In the genomic region with DNA sequence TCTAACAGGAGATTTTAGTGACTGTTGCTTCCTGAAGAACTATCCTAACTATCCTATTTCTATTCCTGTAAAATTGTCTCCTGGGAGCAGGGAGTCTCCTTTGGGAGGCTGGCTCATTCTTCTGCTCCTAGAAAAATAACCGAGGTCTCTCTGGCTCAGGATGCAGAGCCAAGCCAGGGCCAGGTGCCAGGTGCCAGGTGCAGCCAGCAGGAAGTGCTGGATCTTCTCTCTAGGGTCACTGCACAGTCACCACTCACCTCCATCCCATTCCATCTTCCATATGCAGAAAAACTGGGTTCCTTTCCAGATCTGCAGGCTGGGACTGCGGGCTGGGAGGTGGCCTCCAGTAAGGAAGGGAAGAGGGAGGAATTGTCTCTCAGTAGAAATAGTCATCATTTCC, we compare ENCODE assay signal across 14 cellular contexts. TPM values are rescaled to one million over a fixed set of nuclear protein-coding genes. Genes with fewer than 3 reads are reported as not detected.
DNase-seq lines count a peak whose midpoint lies in the region; ATAC-seq and TF ChIP-seq lines count a peak whose summit lies in the region.
"Had no signal": no experiment of that assay in that cellular context is flagged by ENCODE, and none has a peak within 500 bp of the region (broad histone marks: within the 10 kb centered on the region; RNA-seq: fewer than 3 reads in every experiment).

No MANE protein-coding gene starts in this region.

- H3K9me3 ChIP-seq in mammary epithelial cell (replicated peaks; ENCODE audit: insufficient read depth, low read length): no peaks in the 10 kb centered on the region
- H3K9me3 ChIP-seq in PC-3 (ENCODE audit: low read length): no peaks in the 10 kb centered on the region
- no peaks in the 10 kb centered on the region for H3K9me3 ChIP-seq in adrenal gland (replicated peaks in 1 of 3)
- no peaks in the 10 kb centered on the region for H3K9me3 ChIP-seq in esophagus squamous epithelium
- H3K9me3 ChIP-seq: BE2C, SK-N-SH had no signal

- H3K4me3 ChIP-seq in mammary epithelial cell (replicated peaks in 1 of 3; ENCODE audit: insufficient read depth in 1 of 3, low read depth in 2 of 3, low read length in 3 of 3): no peak overlapping the region
- H3K4me3 ChIP-seq in PC-3 (ENCODE audit: low read length): no peak overlapping the region
- no peak overlapping the region for H3K4me3 ChIP-seq in adrenal gland
- H3K4me3 ChIP-seq in esophagus squamous epithelium: no peak overlapping the region
- H3K4me3 ChIP-seq in brain microvascular endothelial cell (ENCODE audit: low read depth, low read length): no peak overlapping the region

- TF ChIP-seq CTCF in mammary epithelial cell (conservative IDR thresholded peaks at IDR 0.05 in 1 of 2, IDR thresholded peaks at IDR 0.05 in 1 of 2; ENCODE audit: extremely low read depth in 1 of 2, insufficient read depth in 1 of 2, low read depth in 1 of 2, low read length in 2 of 2): no peak
- no peak for TF ChIP-seq CTCF in MCF 10A (IDR thresholded peaks at IDR 0.05; ENCODE audit: unreplicated experiment)
- no peak for TF ChIP-seq CTCF in PC-3 (conservative IDR thresholded peaks at IDR 0.05; ENCODE audit: low read depth, low read length)
- TF ChIP-seq CTCF in adrenal gland (IDR thresholded peaks at IDR 0.05): no peak
- TF ChIP-seq CTCF in esophagus squamous epithelium (IDR thresholded peaks at IDR 0.05): no peak
- no peak for TF ChIP-seq CTCF in brain microvascular endothelial cell (IDR thresholded peaks at IDR 0.05; ENCODE audit: low read depth, low read length, missing control alignments)

- H3K4me3 Mint-ChIP-seq in MCF 10A (ENCODE audit: unreplicated experiment): no peak overlapping the region
- H3K4me3 Mint-ChIP-seq: CD4-positive, alpha-beta memory T cell; H9 had no signal

- H3K36me3 Mint-ChIP-seq in MCF 10A (ENCODE audit: insufficient read depth, unreplicated experiment): no peaks in the 10 kb centered on the region
- H3K36me3 Mint-ChIP-seq: CD4-positive, alpha-beta memory T cell had no signal

- H3K36me3 ChIP-seq in mammary epithelial cell (ENCODE audit: insufficient read depth, low read length) (no peaks in the 10 kb centered on the region), PC-3 (ENCODE audit: low read depth, low read length) (no peaks in the 10 kb centered on the region), adrenal gland (replicated peaks in 1 of 2) (no peaks in the 10 kb centered on the region), esophagus squamous epithelium (no peaks in the 10 kb centered on the region), brain microvascular endothelial cell (replicated peaks) (no peaks in the 10 kb centered on the region)
- H3K36me3 ChIP-seq: BE2C had no signal

- BruUV-seq in mammary epithelial cell (replicated peaks; lab: Mats Ljungman, UMichigan) (no TSS peak), MCF 10A (replicated peaks; lab: Mats Ljungman, UMichigan) (no TSS peak), PC-3 (replicated peaks; lab: Mats Ljungman, UMichigan) (no TSS peak)

- TF ChIP-seq POLR2A in adrenal gland (IDR thresholded peaks at IDR 0.05): no peak
- TF ChIP-seq POLR2A in esophagus squamous epithelium (IDR thresholded peaks at IDR 0.05): no peak

- H3K4me2 ChIP-seq in mammary epithelial cell (ENCODE audit: insufficient read depth, low read depth, low read length): no peak overlapping the region
- H3K4me2 ChIP-seq in PC-3 (ENCODE audit: low read length): no peak overlapping the region
- H3K4me2 ChIP-seq: SK-N-SH had no signal

- ATAC-seq in PC-3: no peak
- ATAC-seq: Panc1, Right ventricle myocardium inferior had no signal

- in situ Hi-C loops in mammary epithelial cell (cut with MboI; ENCODE audit: low sequenced_read_pairs in 2 of 2) (loop anchor here (5.0 to 25.0 kb wide), 3 partner anchors 87 to 532 kb away; a partner anchor contains a TSS), brain microvascular endothelial cell (cut with HindIII; ENCODE audit: low pct_ligation_motif_present, low sequenced_read_pairs) (no loop called here)

- H3K4me1 Mint-ChIP-seq in MCF 10A (ENCODE audit: insufficient read depth, unreplicated experiment): peaks cover 4% of the 10 kb centered on the region

- dilution Hi-C loops in mammary epithelial cell (cut with HindIII; ENCODE audit: low sequenced_read_pairs): loop anchor here (10.0 kb wide), 1 partner anchor 195 kb away; no protein-coding TSS in a partner anchor

- POLR2A ChIA-PET in MCF 10A (lab: Yijun Ruan, JAX): interaction anchor here (1.0 kb wide), 1 partner anchor 39 kb away, joined by 4 read pairs; no protein-coding TSS in a partner anchor
- POLR2A ChIA-PET in PC-3 (lab: Charles Lee; ENCODE audit: unreplicated experiment): no interaction called here

- DNase-seq in mammary epithelial cell (no peak), MCF 10A (ENCODE audit: unreplicated experiment) (no peak), NCI-H2171 (lab: John Stamatoyannopoulos, UW) (peak; percentile 41), PC-3 (peak; percentile 19), adrenal gland (no peak), esophagus squamous epithelium (lab: John Stamatoyannopoulos, UW) (no peak), brain microvascular endothelial cell (no peak)
- DNase-seq: BE2C; CD4-positive, alpha-beta memory T cell; GDM1; H9; SK-N-SH had no signal

- H3K9ac ChIP-seq in mammary epithelial cell (ENCODE audit: insufficient read depth, low read length) (no peak overlapping the region), PC-3 (ENCODE audit: low read length) (no peak overlapping the region)
- H3K9ac ChIP-seq: SK-N-SH had no signal

- H3F3A ChIP-seq in PC-3 (ENCODE audit: low read length, unreplicated experiment): no peaks in the 10 kb centered on the region

- no peaks in the 10 kb centered on the region for H3K9me3 Mint-ChIP-seq in MCF 10A (ENCODE audit: unreplicated experiment)
- H3K9me3 Mint-ChIP-seq: CD4-positive, alpha-beta memory T cell; H9 had no signal

- H3K27ac ChIP-seq in mammary epithelial cell (ENCODE audit: insufficient read depth, low read depth, low read length) (no peak overlapping the region), PC-3 (ENCODE audit: low read length) (0 out of 2 replicates have a peak overlapping the region, but pooled peaks have one; percentile 9), adrenal gland (no peak overlapping the region), esophagus squamous epithelium (no peak overlapping the region), brain microvascular endothelial cell (no peak overlapping the region)

- H3K4me1 ChIP-seq in mammary epithelial cell (ENCODE audit: insufficient read depth, low read length) (peaks cover 5% of the 10 kb centered on the region), PC-3 (ENCODE audit: insufficient read depth, low read length) (peaks cover 12% of the 10 kb centered on the region), adrenal gland (replicated peaks in 1 of 2) (peaks cover 6 to 9% of the 10 kb centered on the region in 2 donors), esophagus squamous epithelium (peaks cover 5 to 22% (median 9%) of the 10 kb centered on the region in 3 donors)
- H3K4me1 ChIP-seq: BE2C had no signal

- H4K20me1 ChIP-seq in mammary epithelial cell (ENCODE audit: insufficient read depth, low read length): no peaks in the 10 kb centered on the region
- H4K20me1 ChIP-seq in PC-3 (ENCODE audit: low read length): no peaks in the 10 kb centered on the region

- H3K27ac Mint-ChIP-seq in MCF 10A (ENCODE audit: low read depth, unreplicated experiment): no peak overlapping the region
- H3K27ac Mint-ChIP-seq: H9 had no signal

- 0% methylated on average over 2 of the region's 2 CpGs for WGBS in mammary epithelial cell (ENCODE audit: low coverage, missing lambda C conversion rate)
- WGBS in adrenal gland, 4 donors: 53 to 68% (median 60%) methylated on average over 2 of the region's 2 CpGs
- WGBS in esophagus squamous epithelium, 2 donors: 14 to 38% methylated on average over 2 of the region's 2 CpGs

- H3K27me3 ChIP-seq in mammary epithelial cell (ENCODE audit: insufficient read depth, low read length) (no peaks in the 10 kb centered on the region), PC-3 (ENCODE audit: low read length) (no peaks in the 10 kb centered on the region), adrenal gland (peaks cover 21% of the 10 kb centered on the region), esophagus squamous epithelium (peaks cover 0 to 24% (median 0%) of the 10 kb centered on the region in 4 donors), brain microvascular endothelial cell (replicated peaks) (no peaks in the 10 kb centered on the region)
- H3K27me3 ChIP-seq: BE2C had no signal

- no peaks in the 10 kb centered on the region for H3K9me2 ChIP-seq in PC-3 (replicated peaks; ENCODE audit: low read length)
- H3K9me2 ChIP-seq: SK-N-SH had no signal

- H2AFZ ChIP-seq in mammary epithelial cell (ENCODE audit: low read depth, low read length): peak overlapping the region; percentile 52
- H2AFZ ChIP-seq in PC-3 (ENCODE audit: low read length): peak overlapping the region; percentile 55; the same call in 1 of the 2 replicates

- peaks cover 12% of the 10 kb centered on the region for H3K79me2 ChIP-seq in mammary epithelial cell (ENCODE audit: insufficient read depth, low read length)
- peaks cover 10% of the 10 kb centered on the region for H3K79me2 ChIP-seq in PC-3 (ENCODE audit: low read length)

- no peaks in the 10 kb centered on the region for H3K27me3 Mint-ChIP-seq in MCF 10A (ENCODE audit: insufficient read depth, unreplicated experiment)

- CTCF ChIA-PET in mammary epithelial cell (lab: Charles Lee; ENCODE audit: low non-redundant PET): no interaction called here
- CTCF ChIA-PET in MCF 10A (lab: Yijun Ruan, JAX): interaction anchor here (1.1 to 7.0 kb wide), 4 partner anchors 18 to 385 kb away, joined by 3 to 202 read pairs (median 3); no protein-coding TSS in a partner anchor
- CTCF ChIA-PET in PC-3 (lab: Charles Lee): no interaction called here

- intact Hi-C loops in mammary epithelial cell (cut with micrococcal nuclease): no loop called here
- intact Hi-C loops in MCF 10A (cut with micrococcal nuclease): no loop called here
- intact Hi-C loops in PC-3 (cut with micrococcal nuclease): no loop called here
- intact Hi-C loops in adrenal gland (cut with DNase I): loop anchor here in 1 of 2 donors (10.0 kb wide), 1 partner anchor 95 kb away; no protein-coding TSS in a partner anchor
- intact Hi-C loops in esophagus squamous epithelium (cut with DNase I): loop anchor here (5.0 kb wide), 1 partner anchor 92 kb away; no protein-coding TSS in a partner anchor

RNA-seq across cellular contexts. Expression of a gene that starts 3.8 kb away (rescaled TPM):
- total RNA-seq in mammary epithelial cell (10 to 100 TPM; 13.7 to 17.5 TPM), MCF 10A (2022) (4.1 and 6.0 TPM in 2 replicates), PC-3 (2014; rRNA removed) (5.3 and 6.9 TPM in 2 replicates), adrenal gland (under 1 TPM in 7 of 8 donors, not detected in 1; 0.10 to 0.80 (median 0.18) TPM), esophagus squamous epithelium (under 1 TPM; 0.15 to 0.66 (median 0.37) TPM)
- polyA plus RNA-seq in mammary epithelial cell (9.3 TPM), adrenal gland (under 1 TPM; 0.13 to 0.48 (median 0.40) TPM)
- 21.4 TPM for polyA minus RNA-seq in mammary epithelial cell
- total RNA-seq: CD4-positive, alpha-beta memory T cell had no signal
- polyA plus RNA-seq: CD4-positive, alpha-beta memory T cell had no signal

RNA-seq across cellular contexts. Expression of a gene that starts 53.7 kb away (rescaled TPM):
- total RNA-seq in mammary epithelial cell (10 to 100 TPM; 84.2 to 90.6 TPM), MCF 10A (2022) (104 and 110 TPM in 2 replicates), PC-3 (2014; rRNA removed) (37.6 and 44.2 TPM in 2 replicates), adrenal gland (10 to 100 TPM; 23.7 to 90.9 (median 45.0) TPM), esophagus squamous epithelium (100 to 1,000 TPM in 1 of 4 donors, 10 to 100 TPM in 3; 37.8 to 102 (median 54.6) TPM)
- polyA plus RNA-seq in mammary epithelial cell (18.6 TPM), adrenal gland (10 to 100 TPM in 2 of 3 donors, 1 to 10 TPM in 1; 6.3 to 17.5 (median 14.6) TPM)
- polyA minus RNA-seq in mammary epithelial cell: 130 TPM

Comparison
In these comparisons a context has a peak if more than half of its experiments do, and no peak if none do; other contexts are left out.
1. DNase-seq: peak in NCI-H2171 (single experiment) and PC-3 (single experiment); none in mammary epithelial cell (single experiment), MCF 10A (single experiment), adrenal gland (0 of 7), esophagus squamous epithelium (single experiment) and brain microvascular endothelial cell (single experiment).